25 cellular contexts compared by ENCODE assay signal in genomic region chr3:172347895-172348680, GRCh38.
A peak's percentile ranks its signal among the peaks of the same experiment; 100 is the strongest.
DNase-seq lines count a peak whose midpoint lies in the region; ATAC-seq, FAIRE-seq and TF ChIP-seq lines count a peak whose summit lies in the region.
"Had no signal": no experiment of that assay in that cellular context is flagged by ENCODE, and none has a peak within 500 bp of the region (broad histone marks: within the 10 kb centered on the region; RNA-seq: fewer than 3 reads in every experiment).

No MANE protein-coding gene starts in this region.

- no peaks in the 10 kb centered on the region for H3K9me3 ChIP-seq in DND-41 (ENCODE audit: insufficient read depth, low read length, severe bottlenecking)
- H3K9me3 ChIP-seq in K562 (replicated peaks; ENCODE audit: control insufficient read depth, insufficient read depth, low read depth, low read length) = no peaks in the 10 kb centered on the region
- H3K9me3 ChIP-seq: ascending aorta, pancreas, thoracic aorta had no signal

- H4K20me1 ChIP-seq in DND-41 (ENCODE audit: insufficient read depth, low read length) (no peaks in the 10 kb centered on the region), K562 (replicated peaks; ENCODE audit: control insufficient read depth, insufficient read depth, low read length) (no peaks in the 10 kb centered on the region; the same call in 1 of the 2 replicates)

- POLR2A ChIA-PET in K562 (lab: Yijun Ruan, JAX) = no interaction called here

- peaks cover 6% of the 10 kb centered on the region for H3K4me1 Mint-ChIP-seq in osteocyte (ENCODE audit: unreplicated experiment)
- H3K4me1 Mint-ChIP-seq: CD8-positive, alpha-beta memory T cell; H9; naive thymus-derived CD8-positive, alpha-beta T cell; stimulated activated memory B cell treated with anti-CD40 and anti-IgM and Interleukin-4, amounts not matched to agents 10 μg/mL and 1 μg/mL and 100 μg/mL, for 72 hours had no signal

- H3K9me1 ChIP-seq in K562 (ENCODE audit: control insufficient read depth, insufficient read depth, low read length) = no peaks in the 10 kb centered on the region

- H3K4me2 ChIP-seq in DND-41 (ENCODE audit: insufficient read depth, low read length) = no peak overlapping the region
- no peak overlapping the region for H3K4me2 ChIP-seq in K562 (ENCODE audit: insufficient read depth, low read length)

- no peak for FAIRE-seq in K562 (lab: Jason Lieb, UNC)
- FAIRE-seq: pancreas had no signal

- H3K27ac ChIP-seq in DND-41 (ENCODE audit: low read length) (no peak overlapping the region), K562 (ENCODE audit: extremely low read depth, low read depth, low read length) (no peak overlapping the region)
- H3K27ac ChIP-seq: ascending aorta, pancreas, thoracic aorta had no signal

- H3K9me3 Mint-ChIP-seq in osteocyte (ENCODE audit: unreplicated experiment) = no peaks in the 10 kb centered on the region
- H3K9me3 Mint-ChIP-seq: CD8-positive, alpha-beta memory T cell; effector memory CD8-positive, alpha-beta T cell; H9; naive thymus-derived CD8-positive, alpha-beta T cell; stimulated activated memory B cell treated with anti-CD40 and anti-IgM and Interleukin-4, amounts not matched to agents 10 μg/mL and 1 μg/mL and 100 μg/mL, for 72 hours had no signal

- no peak for TF ChIP-seq RAD21 in K562 (CRISPR knock-in tag; conservative IDR thresholded peaks at IDR 0.05 in 1 of 2, IDR thresholded peaks at IDR 0.05 in 1 of 2)

- CTCF ChIA-PET in K562 (lab: Yijun Ruan, JAX; ENCODE audit: low intra/inter-chr PET ratio) = no interaction called here

- BruUV-seq in K562 (replicated peaks; lab: Mats Ljungman, UMichigan) = no TSS peak

- peaks cover 69% of the 10 kb centered on the region for H3K36me3 Mint-ChIP-seq in osteocyte (ENCODE audit: unreplicated experiment)

- TF ChIP-seq CTCF in DND-41 (IDR thresholded peaks at IDR 0.05; ENCODE audit: borderline replicate concordance, extremely low read depth, low read length, poor library complexity, severe bottlenecking) (no peak), K562 (IDR thresholded peaks at IDR 0.05 in 2 of 3, conservative IDR thresholded peaks at IDR 0.05 in 1 of 3; ENCODE audit: insufficient read depth in 2 of 3, low read depth in 1 of 3, low read length in 3 of 3) (no peak), osteocyte (IDR thresholded peaks at IDR 0.05) (no peak)

- H3K4me1 ChIP-seq in DND-41 (ENCODE audit: insufficient read depth, low read length) (peaks cover 14% of the 10 kb centered on the region), K562 (replicated peaks in 1 of 2; ENCODE audit: control insufficient read depth in 2 of 2, insufficient read depth in 2 of 2, low read length in 2 of 2) (no peaks in the 10 kb centered on the region; a peak in 1 of 5 replicates)
- H3K4me1 ChIP-seq: ascending aorta, pancreas had no signal

- ATAC-seq in DND-41 (ENCODE audit: insufficient read depth, low read depth) (peak; percentile 58; the same call in 2 of the 3 replicates), K562 (no peak), GM21367 (IDR thresholded peaks at IDR 0.05; ENCODE audit: unreplicated experiment) (no peak)
- ATAC-seq: activated CD8-positive, alpha-beta T cell treated with anti-CD3 and anti-CD28 coated beads, Interleukin-2, amount 10 ng/mL, durations not matched to agents 7 days and 5 days; effector memory CD8-positive, alpha-beta T cell; naive thymus-derived CD8-positive, alpha-beta T cell; pancreas; stimulated activated memory B cell treated with anti-CD40 and anti-IgM and Interleukin-4, amounts not matched to agents 10 μg/mL and 1 μg/mL and 100 μg/mL, for 72 hours had no signal

- H3K36me3 ChIP-seq in DND-41 (ENCODE audit: insufficient read depth, low read length) = peaks cover 4% of the 10 kb centered on the region; the same call in 1 of the 2 replicates
- H3K36me3 ChIP-seq in K562 (ENCODE audit: control insufficient read depth, insufficient read depth, low read length) = peaks cover 72% of the 10 kb centered on the region

- no peak for DNase-seq in DND-41
- peak; percentile 94 for DNase-seq in NCI-H146 (lab: John Stamatoyannopoulos, UW)
- DNase-seq in K562 (ENCODE audit: extremely low read depth in 1 of 4, low spot score in 3 of 4) = no peak
- DNase-seq in osteocyte (ENCODE audit: extremely low spot score, unreplicated experiment) = no peak
- no peak for DNase-seq in nucleus accumbens (lab: John Stamatoyannopoulos, UW)
- no peak for DNase-seq in activated gamma-delta T cell (lab: John Stamatoyannopoulos, UW)
- DNase-seq: activated CD4-positive, CD25-positive, alpha-beta regulatory T cell; activated CD8-positive, alpha-beta T cell treated with anti-CD3 and anti-CD28 coated beads, Interleukin-2, amount 10 ng/mL, durations not matched to agents 7 days and 5 days; activated naive CD4-positive, alpha-beta T cell treated with anti-CD3 and anti-CD28 coated beads, Interleukin-2, amount 50 U/mL, for 16 hours; activated T-cell treated with anti-CD3 and anti-CD28 coated beads, Interleukin-2, amount 50 U/mL, for 1 hour; CD8-positive, alpha-beta memory T cell; cerebellar nuclear complex; effector memory CD8-positive, alpha-beta T cell; H9; mesendoderm; naive thymus-derived CD8-positive, alpha-beta T cell; NCI-H1048; NCI-H345; pancreas; stimulated activated CD4-positive, alpha-beta T cell treated with anti-CD3 and anti-CD28 coated beads, Interleukin-1b, Interleukin-23, amount 100 ng/mL, for 48 hours; T1000 had no signal

- H3K4me3 Mint-ChIP-seq in osteocyte (ENCODE audit: unreplicated experiment) = no peak overlapping the region
- H3K4me3 Mint-ChIP-seq: activated CD8-positive, alpha-beta T cell treated with anti-CD3 and anti-CD28 coated beads, Interleukin-2, amount 10 ng/mL, durations not matched to agents 7 days and 5 days; CD8-positive, alpha-beta memory T cell; effector memory CD8-positive, alpha-beta T cell; H9; naive thymus-derived CD8-positive, alpha-beta T cell; stimulated activated memory B cell treated with anti-CD40 and anti-IgM and Interleukin-4, amounts not matched to agents 10 μg/mL and 1 μg/mL and 100 μg/mL, for 72 hours had no signal

- TF ChIP-seq EP300 in K562 (IDR thresholded peaks at IDR 0.05; ENCODE audit: low read length) = no peak

- no peaks in the 10 kb centered on the region for H3K27me3 Mint-ChIP-seq in osteocyte (ENCODE audit: unreplicated experiment)
- H3K27me3 Mint-ChIP-seq: CD8-positive, alpha-beta memory T cell; effector memory CD8-positive, alpha-beta T cell; naive thymus-derived CD8-positive, alpha-beta T cell; stimulated activated memory B cell treated with anti-CD40 and anti-IgM and Interleukin-4, amounts not matched to agents 10 μg/mL and 1 μg/mL and 100 μg/mL, for 72 hours had no signal

- in situ Hi-C loops in K562 (cut with MboI) = no loop called here

- H3K27ac Mint-ChIP-seq in osteocyte (ENCODE audit: unreplicated experiment) = peak overlapping the region; percentile 9
- H3K27ac Mint-ChIP-seq: activated CD8-positive, alpha-beta T cell treated with anti-CD3 and anti-CD28 coated beads, Interleukin-2, amount 10 ng/mL, durations not matched to agents 7 days and 5 days; H9; naive thymus-derived CD8-positive, alpha-beta T cell; stimulated activated memory B cell treated with anti-CD40 and anti-IgM and Interleukin-4, amounts not matched to agents 10 μg/mL and 1 μg/mL and 100 μg/mL, for 72 hours had no signal

- no peak for TF ChIP-seq POLR2A in K562 (conservative IDR thresholded peaks at IDR 0.05)

- no peak overlapping the region for H3K9ac ChIP-seq in DND-41 (ENCODE audit: low read depth, low read length)
- H3K9ac ChIP-seq in K562 (ENCODE audit: insufficient read depth in 1 of 2, low read depth in 2 of 2, low read length in 2 of 2) = no peak overlapping the region

- no peak overlapping the region for H2AFZ ChIP-seq in DND-41 (ENCODE audit: low read depth, low read length)
- no peak overlapping the region for H2AFZ ChIP-seq in K562 (ENCODE audit: low read depth, low read length)

- H3K79me2 ChIP-seq in DND-41 (ENCODE audit: insufficient read depth, low read length) = no peaks in the 10 kb centered on the region
- H3K79me2 ChIP-seq in K562 (ENCODE audit: control insufficient read depth, insufficient read depth, low read length) = no peaks in the 10 kb centered on the region

- intact Hi-C loops in K562 (cut with micrococcal nuclease) = no loop called here

- WGBS in K562 (ENCODE audit: insufficient coverage, low coverage, missing lambda C conversion rate) = 88% methylated on average over 3 of the region's 3 CpGs

- H3K4me3 ChIP-seq in DND-41 (ENCODE audit: low read depth in 1 of 2, low read length in 2 of 2) (no peak overlapping the region), K562 (no peak overlapping the region)
- H3K4me3 ChIP-seq: ascending aorta, pancreas, thoracic aorta had no signal

- H3K27me3 ChIP-seq in DND-41 (ENCODE audit: insufficient read depth, low read length, poor library complexity) (no peaks in the 10 kb centered on the region), K562 (ENCODE audit: control insufficient read depth in 2 of 2, insufficient read depth in 2 of 2, low read length in 2 of 2) (no peaks in the 10 kb centered on the region)
- H3K27me3 ChIP-seq: ascending aorta, pancreas had no signal

TF ChIP-seq in K562, 482 proteins besides CTCF, POLR2A, EP300 and RAD21:
- peak; percentile 11 for TF ChIP-seq RBM22 (IDR thresholded peaks at IDR 0.05; ENCODE audit: low read depth, low read length, poor library complexity, severe bottlenecking)
- no peak for TF ChIP-seq POU5F1 (IDR thresholded peaks at IDR 0.05; ENCODE audit: borderline replicate concordance, low read depth, low read length, partially characterized antibody)
